ENCODE assay signal across 1 cellular context in the genomic region with DNA sequence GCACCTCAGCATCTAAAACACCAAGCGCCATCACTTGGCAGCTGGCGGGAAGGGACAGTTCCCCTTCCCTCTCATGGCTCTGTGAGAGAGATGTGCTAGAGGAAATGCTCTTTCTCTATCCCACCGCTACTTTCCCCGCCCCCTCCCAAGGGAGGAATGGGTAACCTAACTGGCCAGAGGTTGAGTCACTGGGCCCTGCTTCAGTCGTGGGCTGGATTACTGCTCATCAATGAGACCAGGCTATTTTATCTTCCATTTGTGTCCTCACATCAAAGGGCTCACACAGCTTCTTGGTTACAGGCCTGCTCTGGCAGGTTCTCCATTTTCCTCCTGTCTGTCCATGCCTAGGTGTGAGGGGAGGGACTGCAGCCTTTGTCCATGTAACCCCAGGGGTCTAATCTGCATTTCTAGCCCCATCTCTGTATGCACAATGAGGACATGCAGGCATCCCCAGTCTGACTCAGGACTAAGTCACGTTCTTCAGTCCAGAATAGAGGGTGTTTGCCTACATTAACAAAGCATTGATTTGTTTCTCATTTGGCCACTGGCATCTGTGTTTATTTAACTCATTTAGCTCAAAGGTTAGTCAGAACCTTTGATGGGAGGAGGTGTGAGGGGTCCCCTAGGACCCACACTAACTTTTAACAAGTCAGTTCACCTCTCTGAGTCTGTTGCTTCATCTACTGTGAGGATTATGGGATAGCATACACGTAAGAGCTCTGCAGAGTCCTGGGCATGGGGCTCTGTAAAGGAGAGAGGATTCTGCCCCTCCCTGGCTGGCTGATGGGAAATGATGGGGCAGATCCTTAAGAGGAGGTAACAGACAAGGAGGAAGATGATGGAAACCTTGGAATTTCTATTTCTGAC.
TF ChIP-seq lines count a peak whose summit lies in the region.

No MANE protein-coding gene starts in this region.

TF ChIP-seq in HepG2, 621 proteins besides CTCF, POLR2A, EP300 and RAD21 (continued from another document and continues in another):
- TF ChIP-seq ZNF800 (CRISPR knock-in tag; IDR thresholded peaks at IDR 0.05): no peak
- no peak for TF ChIP-seq HNRNPL (IDR thresholded peaks at IDR 0.05; ENCODE audit: low read depth, low read length)
- TF ChIP-seq HMGA1 (CRISPR knock-in tag; conservative IDR thresholded peaks at IDR 0.05): no peak
- TF ChIP-seq BHLHE40 (IDR thresholded peaks at IDR 0.05; ENCODE audit: low read length): peak; percentile 90
- no peak for TF ChIP-seq ZNF550 (CRISPR knock-in tag; IDR thresholded peaks at IDR 0.05; ENCODE audit: borderline replicate concordance)
- TF ChIP-seq SOX6 (IDR thresholded peaks at IDR 0.05): no peak
- peak; percentile 86 for TF ChIP-seq SOX6 (CRISPR knock-in tag; IDR thresholded peaks at IDR 0.05)
- no peak for TF ChIP-seq AKNA (CRISPR knock-in tag; IDR thresholded peaks at IDR 0.05; ENCODE audit: borderline replicate concordance)
- no peak for TF ChIP-seq ERF (CRISPR knock-in tag; IDR thresholded peaks at IDR 0.05)
- 0 out of 2 replicates have a peak, but pooled peaks have one; percentile 19 for TF ChIP-seq ZBTB26 (CRISPR knock-in tag; IDR thresholded peaks at IDR 0.05; ENCODE audit: borderline replicate concordance)
- TF ChIP-seq SRY (CRISPR knock-in tag; IDR thresholded peaks at IDR 0.05): no peak
- TF ChIP-seq ASH2L (IDR thresholded peaks at IDR 0.05; ENCODE audit: insufficient read length, low read depth, low read length): peak; percentile 55
- TF ChIP-seq KDM4B (CRISPR knock-in tag; IDR thresholded peaks at IDR 0.05): no peak
- TF ChIP-seq ZNF780A (CRISPR knock-in tag; IDR thresholded peaks at IDR 0.05): no peak
- no peak for TF ChIP-seq ZNF430 (CRISPR knock-in tag; IDR thresholded peaks at IDR 0.05)
- no peak for TF ChIP-seq FOXM1 (CRISPR knock-in tag; IDR thresholded peaks at IDR 0.05)
- TF ChIP-seq RFXAP (CRISPR knock-in tag; IDR thresholded peaks at IDR 0.05; ENCODE audit: borderline replicate concordance): 0 out of 2 replicates have a peak, but pooled peaks have one; percentile 23
- no peak for TF ChIP-seq SIX4 (CRISPR knock-in tag; IDR thresholded peaks at IDR 0.05)
- TF ChIP-seq, protein P1, sequence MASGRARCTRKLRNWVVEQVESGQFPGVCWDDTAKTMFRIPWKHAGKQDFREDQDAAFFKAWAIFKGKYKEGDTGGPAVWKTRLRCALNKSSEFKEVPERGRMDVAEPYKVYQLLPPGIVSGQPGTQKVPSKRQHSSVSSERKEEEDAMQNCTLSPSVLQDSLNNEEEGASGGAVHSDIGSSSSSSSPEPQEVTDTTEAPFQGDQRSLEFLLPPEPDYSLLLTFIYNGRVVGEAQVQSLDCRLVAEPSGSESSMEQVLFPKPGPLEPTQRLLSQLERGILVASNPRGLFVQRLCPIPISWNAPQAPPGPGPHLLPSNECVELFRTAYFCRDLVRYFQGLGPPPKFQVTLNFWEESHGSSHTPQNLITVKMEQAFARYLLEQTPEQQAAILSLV (CRISPR knock-in tag; IDR thresholded peaks at IDR 0.05; ENCODE audit: borderline replicate concordance): no peak
- peak; percentile 50; the same call in 1 of the 2 replicates for TF ChIP-seq NCOR1 (IDR thresholded peaks at IDR 0.05; ENCODE audit: borderline replicate concordance, low read length)
- no peak for TF ChIP-seq ZNF720 (CRISPR knock-in tag; IDR thresholded peaks at IDR 0.05)
- TF ChIP-seq ZNF660 (CRISPR knock-in tag; IDR thresholded peaks at IDR 0.05; ENCODE audit: borderline replicate concordance, low read depth): no peak
- no peak for TF ChIP-seq ZNF350 (CRISPR knock-in tag; IDR thresholded peaks at IDR 0.05; ENCODE audit: borderline replicate concordance, low read depth)
- TF ChIP-seq SOX5 (CRISPR knock-in tag; IDR thresholded peaks at IDR 0.05; ENCODE audit: borderline replicate concordance): peak; percentile 80
- TF ChIP-seq ZNF446 (CRISPR knock-in tag; IDR thresholded peaks at IDR 0.05): no peak
- TF ChIP-seq FOXA3 (CRISPR knock-in tag; IDR thresholded peaks at IDR 0.05): peak; percentile 61
- peak; percentile 20; the same call in 1 of the 2 replicates for TF ChIP-seq EHMT2 (IDR thresholded peaks at IDR 0.05; ENCODE audit: borderline replicate concordance, low read depth, low read length)
- no peak for TF ChIP-seq ZC3H13 (CRISPR knock-in tag; IDR thresholded peaks at IDR 0.05)
- no peak for TF ChIP-seq EED (CRISPR knock-in tag; IDR thresholded peaks at IDR 0.05)
- TF ChIP-seq SOX13 (IDR thresholded peaks at IDR 0.05): peak; percentile 63
- peak in 1 of 2 experiments; percentile 80; a peak in 2 of 4 replicates for TF ChIP-seq SOX13 (CRISPR knock-in tag; conservative IDR thresholded peaks at IDR 0.05 in 1 of 2, IDR thresholded peaks at IDR 0.05 in 1 of 2)
- TF ChIP-seq, protein P2, sequence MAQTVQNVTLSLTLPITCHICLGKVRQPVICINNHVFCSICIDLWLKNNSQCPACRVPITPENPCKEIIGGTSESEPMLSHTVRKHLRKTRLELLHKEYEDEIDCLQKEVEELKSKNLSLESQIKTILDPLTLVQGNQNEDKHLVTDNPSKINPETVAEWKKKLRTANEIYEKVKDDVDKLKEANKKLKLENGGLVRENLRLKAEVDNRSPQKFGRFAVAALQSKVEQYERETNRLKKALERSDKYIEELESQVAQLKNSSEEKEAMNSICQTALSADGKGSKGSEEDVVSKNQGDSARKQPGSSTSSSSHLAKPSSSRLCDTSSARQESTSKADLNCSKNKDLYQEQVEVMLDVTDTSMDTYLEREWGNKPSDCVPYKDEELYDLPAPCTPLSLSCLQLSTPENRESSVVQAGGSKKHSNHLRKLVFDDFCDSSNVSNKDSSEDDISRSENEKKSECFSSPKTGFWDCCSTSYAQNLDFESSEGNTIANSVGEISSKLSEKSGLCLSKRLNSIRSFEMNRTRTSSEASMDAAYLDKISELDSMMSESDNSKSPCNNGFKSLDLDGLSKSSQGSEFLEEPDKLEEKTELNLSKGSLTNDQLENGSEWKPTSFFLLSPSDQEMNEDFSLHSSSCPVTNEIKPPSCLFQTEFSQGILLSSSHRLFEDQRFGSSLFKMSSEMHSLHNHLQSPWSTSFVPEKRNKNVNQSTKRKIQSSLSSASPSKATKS (CRISPR knock-in tag; IDR thresholded peaks at IDR 0.05): no peak
- TF ChIP-seq ZBTB38 (CRISPR knock-in tag; IDR thresholded peaks at IDR 0.05): no peak
- TF ChIP-seq ADNP (CRISPR knock-in tag; IDR thresholded peaks at IDR 0.05): no peak
- peak; percentile 47; the same call in 1 of the 2 replicates for TF ChIP-seq DMAP1 (CRISPR knock-in tag; IDR thresholded peaks at IDR 0.05)
- TF ChIP-seq SMAD3 (CRISPR knock-in tag; IDR thresholded peaks at IDR 0.05): 0 out of 2 replicates have a peak, but pooled peaks have one; percentile 41
- TF ChIP-seq, protein P3, sequence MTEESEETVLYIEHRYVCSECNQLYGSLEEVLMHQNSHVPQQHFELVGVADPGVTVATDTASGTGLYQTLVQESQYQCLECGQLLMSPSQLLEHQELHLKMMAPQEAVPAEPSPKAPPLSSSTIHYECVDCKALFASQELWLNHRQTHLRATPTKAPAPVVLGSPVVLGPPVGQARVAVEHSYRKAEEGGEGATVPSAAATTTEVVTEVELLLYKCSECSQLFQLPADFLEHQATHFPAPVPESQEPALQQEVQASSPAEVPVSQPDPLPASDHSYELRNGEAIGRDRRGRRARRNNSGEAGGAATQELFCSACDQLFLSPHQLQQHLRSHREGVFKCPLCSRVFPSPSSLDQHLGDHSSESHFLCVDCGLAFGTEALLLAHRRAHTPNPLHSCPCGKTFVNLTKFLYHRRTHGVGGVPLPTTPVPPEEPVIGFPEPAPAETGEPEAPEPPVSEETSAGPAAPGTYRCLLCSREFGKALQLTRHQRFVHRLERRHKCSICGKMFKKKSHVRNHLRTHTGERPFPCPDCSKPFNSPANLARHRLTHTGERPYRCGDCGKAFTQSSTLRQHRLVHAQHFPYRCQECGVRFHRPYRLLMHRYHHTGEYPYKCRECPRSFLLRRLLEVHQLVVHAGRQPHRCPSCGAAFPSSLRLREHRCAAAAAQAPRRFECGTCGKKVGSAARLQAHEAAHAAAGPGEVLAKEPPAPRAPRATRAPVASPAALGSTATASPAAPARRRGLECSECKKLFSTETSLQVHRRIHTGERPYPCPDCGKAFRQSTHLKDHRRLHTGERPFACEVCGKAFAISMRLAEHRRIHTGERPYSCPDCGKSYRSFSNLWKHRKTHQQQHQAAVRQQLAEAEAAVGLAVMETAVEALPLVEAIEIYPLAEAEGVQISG (CRISPR knock-in tag; IDR thresholded peaks at IDR 0.05): peak; percentile 37; the same call in 1 of the 2 replicates
- TF ChIP-seq ZNF382 (CRISPR knock-in tag; IDR thresholded peaks at IDR 0.05; ENCODE audit: borderline replicate concordance): no peak
- TF ChIP-seq ZNF121 (CRISPR knock-in tag; IDR thresholded peaks at IDR 0.05): no peak
- TF ChIP-seq, protein P4, sequence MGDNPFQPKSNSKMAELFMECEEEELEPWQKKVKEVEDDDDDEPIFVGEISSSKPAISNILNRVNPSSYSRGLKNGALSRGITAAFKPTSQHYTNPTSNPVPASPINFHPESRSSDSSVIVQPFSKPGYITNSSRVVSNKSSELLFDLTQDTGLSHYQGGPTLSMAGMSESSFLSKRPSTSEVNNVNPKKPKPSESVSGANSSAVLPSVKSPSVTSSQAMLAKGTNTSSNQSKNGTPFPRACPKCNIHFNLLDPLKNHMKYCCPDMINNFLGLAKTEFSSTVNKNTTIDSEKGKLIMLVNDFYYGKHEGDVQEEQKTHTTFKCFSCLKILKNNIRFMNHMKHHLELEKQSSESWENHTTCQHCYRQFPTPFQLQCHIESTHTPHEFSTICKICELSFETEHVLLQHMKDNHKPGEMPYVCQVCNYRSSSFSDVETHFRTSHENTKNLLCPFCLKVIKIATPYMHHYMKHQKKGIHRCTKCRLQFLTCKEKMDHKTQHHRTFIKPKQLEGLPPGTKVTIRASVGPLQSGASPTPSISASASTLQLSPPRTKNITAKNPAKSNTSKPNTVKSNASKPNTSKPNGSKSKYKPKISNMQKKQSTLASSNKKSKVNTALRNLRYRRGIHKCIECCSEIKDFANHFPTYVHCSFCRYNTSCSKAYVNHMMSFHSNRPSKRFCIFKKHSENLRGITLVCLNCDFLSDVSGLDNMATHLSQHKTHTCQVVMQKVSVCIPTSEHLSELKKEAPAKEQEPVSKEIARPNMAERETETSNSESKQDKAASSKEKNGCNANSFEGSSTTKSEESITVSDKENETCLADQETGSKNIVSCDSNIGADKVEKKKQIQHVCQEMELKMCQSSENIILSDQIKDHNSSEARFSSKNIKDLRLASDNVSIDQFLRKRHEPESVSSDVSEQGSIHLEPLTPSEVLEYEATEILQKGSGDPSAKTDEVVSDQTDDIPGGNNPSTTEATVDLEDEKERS (CRISPR knock-in tag; IDR thresholded peaks at IDR 0.05): 0 out of 2 replicates have a peak, but pooled peaks have one; percentile 40
- 0 out of 2 replicates have a peak, but pooled peaks have one; percentile 16 for TF ChIP-seq NR2F2 (IDR thresholded peaks at IDR 0.05; ENCODE audit: borderline replicate concordance, low read depth)
